In the genomic region with DNA sequence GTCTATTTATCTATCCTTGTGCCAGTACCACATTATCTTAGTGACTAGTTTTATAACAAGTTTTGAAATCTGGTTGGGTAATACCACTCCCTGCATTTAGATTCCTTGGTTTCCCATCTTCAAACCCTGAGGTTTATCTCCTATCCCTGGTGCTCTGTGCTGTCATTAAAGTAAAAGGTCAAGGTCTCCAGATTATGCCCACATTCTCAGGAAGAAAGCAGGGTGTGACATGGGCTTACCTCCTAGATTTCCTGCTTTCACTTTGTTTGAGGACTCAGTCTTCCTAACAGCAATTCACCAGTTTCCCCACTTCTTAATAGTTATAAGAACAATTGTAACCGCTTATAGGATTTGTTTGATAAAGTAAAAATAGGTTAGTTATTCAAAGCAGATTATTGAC, we compare ENCODE assay signal across 6 cellular contexts.
"Had no signal": no experiment of that assay in that cellular context is flagged by ENCODE, and none has a peak within 500 bp of the region (broad histone marks: within the 10 kb centered on the region; RNA-seq: fewer than 3 reads in every experiment).

No MANE protein-coding gene starts in this region.

- H3K27ac Mint-ChIP-seq: GM23338, IgD-negative memory B cell had no signal

- DNase-seq: H9, HCEC 1CT had no signal

- H3K4me3 Mint-ChIP-seq: GM23338, H9, IgD-negative memory B cell had no signal

- ATAC-seq: GM23338, HepG2 had no signal

- H3K27ac ChIP-seq: HL-60 had no signal

- H3K9me3 Mint-ChIP-seq: GM23338, H9, IgD-negative memory B cell had no signal

- H3K4me3 ChIP-seq: GM23338 had no signal

- H3K4me1 Mint-ChIP-seq: IgD-negative memory B cell had no signal
